Comparison of ENCODE assay signal across 8 cellular contexts in genomic region chr14:75660238-75660629, GRCh38. TPM values are rescaled to one million over a fixed set of nuclear protein-coding genes. Genes with fewer than 3 reads are reported as not detected.
DNase-seq lines count a peak whose midpoint lies in the region; ATAC-seq and TF ChIP-seq lines count a peak whose summit lies in the region.

No MANE protein-coding gene starts in this region.

- H3K36me3 ChIP-seq in SJCRH30 (peaks cover 6% of the 10 kb centered on the region; the same call in 1 of the 2 replicates), psoas muscle (ENCODE audit: insufficient read depth in 1 of 2, low read depth in 1 of 2) (peaks cover 0 to 16% of the 10 kb centered on the region in 2 donors)

- TF ChIP-seq CTCF in GM12875 (IDR thresholded peaks at IDR 0.05; ENCODE audit: borderline replicate concordance, insufficient read depth, low read depth, low read length) (no peak), fibroblast of mammary gland (conservative IDR thresholded peaks at IDR 0.05; ENCODE audit: control insufficient read depth, insufficient read depth, low read depth, low read length) (no peak), psoas muscle (IDR thresholded peaks at IDR 0.05) (no peak)

- H3K9me3 ChIP-seq in SJCRH30 (replicated peaks) (no peaks in the 10 kb centered on the region), psoas muscle (no peaks in the 10 kb centered on the region)

- no peaks in the 10 kb centered on the region for H3K4me1 ChIP-seq in SJCRH30
- H3K4me1 ChIP-seq in psoas muscle = peaks cover 33% of the 10 kb centered on the region

- H3K27me3 ChIP-seq in SJCRH30 (no peaks in the 10 kb centered on the region), psoas muscle (ENCODE audit: insufficient read depth in 3 of 3, low read length in 2 of 3) (no peaks in the 10 kb centered on the region)

- WGBS in psoas muscle, 3 donors = 20 to 30% (median 25%) methylated on average over 4 of the region's 4 CpGs

- H3K27ac ChIP-seq in SJCRH30 (no peak overlapping the region), psoas muscle (peak overlapping the region; percentile 77)

- intact Hi-C loops in psoas muscle (cut with DNase I) = loop anchor here in 1 of 2 donors (5.0 kb wide), 1 partner anchor 322 kb away; the partner anchor contains the start of gene TGFB3

- peak overlapping the region; percentile 96 for H3K4me3 ChIP-seq in GM12875 (ENCODE audit: low read depth, low read length)
- peak overlapping the region; percentile 95 for H3K4me3 ChIP-seq in SJCRH30
- H3K4me3 ChIP-seq in fibroblast of mammary gland (ENCODE audit: control insufficient read depth, low read depth, low read length) = peak overlapping the region; percentile 97
- peak overlapping the region; percentile 93 for H3K4me3 ChIP-seq in psoas muscle

- DNase-seq in SJCRH30 (no peak), fibroblast of mammary gland (ENCODE audit: low read depth) (no peak), psoas muscle (no peak), NCI-H82 treated with DMSO at 0.1 percent for 48 hours (lab: John Stamatoyannopoulos, UW; ENCODE audit: unreplicated experiment) (no peak), occipital lobe (lab: John Stamatoyannopoulos, UW) (no peak), iPS-NIHi11 (ENCODE audit: low spot score) (no peak)

- ATAC-seq in psoas muscle (no peak), GM21825 (IDR thresholded peaks at IDR 0.05; ENCODE audit: unreplicated experiment) (no peak)

RNA-seq across cellular contexts. Expression of gene ERG28, which starts 0.4 kb away (rescaled TPM):
- total RNA-seq in SJCRH30 (2014; rRNA removed; shearing (Covaris generic)) = 12.2 and 14.1 TPM in 2 replicates
- total RNA-seq in psoas muscle (1 to 10 TPM; 3.6 to 6.1 (median 4.8) TPM), occipital lobe (9.2 TPM)
- polyA plus RNA-seq in psoas muscle = 1 to 10 TPM; 4.9 to 6.4 (median 5.6) TPM

RNA-seq across cellular contexts. Expression of gene TTLL5, which starts 0.8 kb away (rescaled TPM):
- 28.2 and 28.8 TPM in 2 replicates for total RNA-seq in SJCRH30 (2014; rRNA removed; shearing (Covaris generic))
- total RNA-seq in psoas muscle (10 to 100 TPM in 3 of 4 donors, 1 to 10 TPM in 1; 5.7 to 17.2 (median 11.0) TPM), occipital lobe (36.7 TPM)
- polyA plus RNA-seq in psoas muscle = 1 to 10 TPM; 4.6 to 9.1 (median 5.5) TPM
